Comparison of ENCODE assay signal across 2 cellular contexts in the genomic region with DNA sequence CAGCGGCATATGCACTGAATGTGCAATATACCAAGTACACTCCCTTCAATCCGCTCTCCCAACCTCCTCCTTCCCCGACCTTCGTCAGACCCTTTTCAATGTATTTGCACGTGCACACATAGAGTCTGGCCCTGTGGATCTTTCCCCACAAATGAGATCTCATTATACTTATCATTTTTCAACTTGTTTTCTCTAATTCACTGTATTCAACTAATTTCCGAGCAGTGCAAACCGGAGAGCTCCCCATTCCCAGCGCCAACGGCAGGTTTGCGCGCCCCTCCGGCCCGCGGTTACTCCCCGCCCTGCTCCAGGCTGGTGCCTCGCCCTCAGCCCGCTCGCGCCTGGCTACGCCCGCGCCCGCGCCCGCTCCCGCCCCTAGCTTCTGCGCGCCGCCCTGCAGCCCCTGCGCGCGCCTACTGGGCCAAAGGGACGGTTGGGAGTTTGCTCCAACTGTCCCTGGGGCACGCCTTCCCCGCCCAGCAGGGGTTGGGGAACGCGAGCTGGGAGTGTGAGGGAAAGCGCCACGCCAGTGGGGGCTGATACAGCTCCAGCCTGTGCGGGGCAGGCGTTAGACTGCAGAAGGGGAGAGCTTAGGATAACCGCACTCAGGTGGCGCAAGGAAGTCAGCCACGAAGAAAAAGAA.
TF ChIP-seq lines count a peak whose summit lies in the region.

No MANE protein-coding gene starts in this region.

TF ChIP-seq in HEK293, 187 proteins besides CTCF, POLR2A, EP300 and RAD21 (continues in another document):
- TF ChIP-seq ZNF677 (tag by site-specific recombination; IDR thresholded peaks at IDR 0.05): no peak
- TF ChIP-seq, protein P1, sequence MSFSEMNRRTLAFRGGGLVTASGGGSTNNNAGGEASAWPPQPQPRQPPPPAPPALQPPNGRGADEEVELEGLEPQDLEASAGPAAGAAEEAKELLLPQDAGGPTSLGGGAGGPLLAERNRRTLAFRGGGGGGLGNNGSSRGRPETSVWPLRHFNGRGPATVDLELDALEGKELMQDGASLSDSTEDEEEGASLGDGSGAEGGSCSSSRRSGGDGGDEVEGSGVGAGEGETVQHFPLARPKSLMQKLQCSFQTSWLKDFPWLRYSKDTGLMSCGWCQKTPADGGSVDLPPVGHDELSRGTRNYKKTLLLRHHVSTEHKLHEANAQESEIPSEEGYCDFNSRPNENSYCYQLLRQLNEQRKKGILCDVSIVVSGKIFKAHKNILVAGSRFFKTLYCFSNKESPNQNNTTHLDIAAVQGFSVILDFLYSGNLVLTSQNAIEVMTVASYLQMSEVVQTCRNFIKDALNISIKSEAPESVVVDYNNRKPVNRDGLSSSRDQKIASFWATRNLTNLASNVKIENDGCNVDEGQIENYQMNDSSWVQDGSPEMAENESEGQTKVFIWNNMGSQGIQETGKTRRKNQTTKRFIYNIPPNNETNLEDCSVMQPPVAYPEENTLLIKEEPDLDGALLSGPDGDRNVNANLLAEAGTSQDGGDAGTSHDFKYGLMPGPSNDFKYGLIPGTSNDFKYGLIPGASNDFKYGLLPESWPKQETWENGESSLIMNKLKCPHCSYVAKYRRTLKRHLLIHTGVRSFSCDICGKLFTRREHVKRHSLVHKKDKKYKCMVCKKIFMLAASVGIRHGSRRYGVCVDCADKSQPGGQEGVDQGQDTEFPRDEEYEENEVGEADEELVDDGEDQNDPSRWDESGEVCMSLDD (tag by site-specific recombination; IDR thresholded peaks at IDR 0.05): no peak
- no peak for TF ChIP-seq ZNF585B (tag by site-specific recombination; IDR thresholded peaks at IDR 0.05)
- TF ChIP-seq, protein P2, sequence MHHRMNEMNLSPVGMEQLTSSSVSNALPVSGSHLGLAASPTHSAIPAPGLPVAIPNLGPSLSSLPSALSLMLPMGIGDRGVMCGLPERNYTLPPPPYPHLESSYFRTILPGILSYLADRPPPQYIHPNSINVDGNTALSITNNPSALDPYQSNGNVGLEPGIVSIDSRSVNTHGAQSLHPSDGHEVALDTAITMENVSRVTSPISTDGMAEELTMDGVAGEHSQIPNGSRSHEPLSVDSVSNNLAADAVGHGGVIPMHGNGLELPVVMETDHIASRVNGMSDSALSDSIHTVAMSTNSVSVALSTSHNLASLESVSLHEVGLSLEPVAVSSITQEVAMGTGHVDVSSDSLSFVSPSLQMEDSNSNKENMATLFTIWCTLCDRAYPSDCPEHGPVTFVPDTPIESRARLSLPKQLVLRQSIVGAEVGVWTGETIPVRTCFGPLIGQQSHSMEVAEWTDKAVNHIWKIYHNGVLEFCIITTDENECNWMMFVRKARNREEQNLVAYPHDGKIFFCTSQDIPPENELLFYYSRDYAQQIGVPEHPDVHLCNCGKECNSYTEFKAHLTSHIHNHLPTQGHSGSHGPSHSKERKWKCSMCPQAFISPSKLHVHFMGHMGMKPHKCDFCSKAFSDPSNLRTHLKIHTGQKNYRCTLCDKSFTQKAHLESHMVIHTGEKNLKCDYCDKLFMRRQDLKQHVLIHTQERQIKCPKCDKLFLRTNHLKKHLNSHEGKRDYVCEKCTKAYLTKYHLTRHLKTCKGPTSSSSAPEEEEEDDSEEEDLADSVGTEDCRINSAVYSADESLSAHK (tag by site-specific recombination; IDR thresholded peaks at IDR 0.05): no peak
- no peak for TF ChIP-seq ZNF529 (tag by site-specific recombination; IDR thresholded peaks at IDR 0.05; ENCODE audit: insufficient replicate concordance)
- no peak for TF ChIP-seq ZNF521 (tag by site-specific recombination; IDR thresholded peaks at IDR 0.05)
- TF ChIP-seq ZFP3 (tag by site-specific recombination; IDR thresholded peaks at IDR 0.05; ENCODE audit: low read depth): no peak
- TF ChIP-seq KLF10 (tag by site-specific recombination; IDR thresholded peaks at IDR 0.05): peak; percentile 72
- TF ChIP-seq ZNF133 (tag by site-specific recombination; IDR thresholded peaks at IDR 0.05): no peak
- TF ChIP-seq ZNF24 (tag by site-specific recombination; IDR thresholded peaks at IDR 0.05): no peak
- TF ChIP-seq ZBTB8A (tag by site-specific recombination; IDR thresholded peaks at IDR 0.05): peak; percentile 100
- TF ChIP-seq, protein P3, sequence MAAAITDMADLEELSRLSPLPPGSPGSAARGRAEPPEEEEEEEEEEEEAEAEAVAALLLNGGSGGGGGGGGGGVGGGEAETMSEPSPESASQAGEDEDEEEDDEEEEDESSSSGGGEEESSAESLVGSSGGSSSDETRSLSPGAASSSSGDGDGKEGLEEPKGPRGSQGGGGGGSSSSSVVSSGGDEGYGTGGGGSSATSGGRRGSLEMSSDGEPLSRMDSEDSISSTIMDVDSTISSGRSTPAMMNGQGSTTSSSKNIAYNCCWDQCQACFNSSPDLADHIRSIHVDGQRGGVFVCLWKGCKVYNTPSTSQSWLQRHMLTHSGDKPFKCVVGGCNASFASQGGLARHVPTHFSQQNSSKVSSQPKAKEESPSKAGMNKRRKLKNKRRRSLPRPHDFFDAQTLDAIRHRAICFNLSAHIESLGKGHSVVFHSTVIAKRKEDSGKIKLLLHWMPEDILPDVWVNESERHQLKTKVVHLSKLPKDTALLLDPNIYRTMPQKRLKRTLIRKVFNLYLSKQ (tag by site-specific recombination; IDR thresholded peaks at IDR 0.05; ENCODE audit: borderline replicate concordance): no peak
- peak; percentile 46; the same call in 1 of the 2 replicates for TF ChIP-seq ZNF610 (tag by site-specific recombination; IDR thresholded peaks at IDR 0.05; ENCODE audit: borderline replicate concordance)
- TF ChIP-seq ZNF350 (tag by site-specific recombination; IDR thresholded peaks at IDR 0.05): no peak
- TF ChIP-seq ZNF341 (tag by site-specific recombination; IDR thresholded peaks at IDR 0.05; ENCODE audit: low read depth): peak; percentile 63
- peak; percentile 76 for TF ChIP-seq ZNF335 (tag by site-specific recombination; conservative IDR thresholded peaks at IDR 0.05)
- TF ChIP-seq ZNF248 (tag by site-specific recombination; IDR thresholded peaks at IDR 0.05): no peak
- no peak for TF ChIP-seq HOXC10 (CRISPR knock-in tag; IDR thresholded peaks at IDR 0.05)
- no peak for TF ChIP-seq ZNF302 (tag by site-specific recombination; IDR thresholded peaks at IDR 0.05; ENCODE audit: low read depth)
- peak; percentile 79 for TF ChIP-seq SP2 (tag by site-specific recombination; IDR thresholded peaks at IDR 0.05)
- TF ChIP-seq, protein P4, sequence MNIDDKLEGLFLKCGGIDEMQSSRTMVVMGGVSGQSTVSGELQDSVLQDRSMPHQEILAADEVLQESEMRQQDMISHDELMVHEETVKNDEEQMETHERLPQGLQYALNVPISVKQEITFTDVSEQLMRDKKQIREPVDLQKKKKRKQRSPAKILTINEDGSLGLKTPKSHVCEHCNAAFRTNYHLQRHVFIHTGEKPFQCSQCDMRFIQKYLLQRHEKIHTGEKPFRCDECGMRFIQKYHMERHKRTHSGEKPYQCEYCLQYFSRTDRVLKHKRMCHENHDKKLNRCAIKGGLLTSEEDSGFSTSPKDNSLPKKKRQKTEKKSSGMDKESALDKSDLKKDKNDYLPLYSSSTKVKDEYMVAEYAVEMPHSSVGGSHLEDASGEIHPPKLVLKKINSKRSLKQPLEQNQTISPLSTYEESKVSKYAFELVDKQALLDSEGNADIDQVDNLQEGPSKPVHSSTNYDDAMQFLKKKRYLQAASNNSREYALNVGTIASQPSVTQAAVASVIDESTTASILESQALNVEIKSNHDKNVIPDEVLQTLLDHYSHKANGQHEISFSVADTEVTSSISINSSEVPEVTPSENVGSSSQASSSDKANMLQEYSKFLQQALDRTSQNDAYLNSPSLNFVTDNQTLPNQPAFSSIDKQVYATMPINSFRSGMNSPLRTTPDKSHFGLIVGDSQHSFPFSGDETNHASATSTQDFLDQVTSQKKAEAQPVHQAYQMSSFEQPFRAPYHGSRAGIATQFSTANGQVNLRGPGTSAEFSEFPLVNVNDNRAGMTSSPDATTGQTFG (tag by site-specific recombination; IDR thresholded peaks at IDR 0.05; ENCODE audit: borderline replicate concordance): no peak

TF ChIP-seq in GM12878, 131 proteins besides CTCF, POLR2A, EP300 and RAD21:
- TF ChIP-seq SMAD5 (IDR thresholded peaks at IDR 0.05; ENCODE audit: low read depth) (no peak), POLR2AphosphoS2 (IDR thresholded peaks at IDR 0.05; ENCODE audit: low read depth, low read length) (no peak), HDAC6 (IDR thresholded peaks at IDR 0.05; ENCODE audit: unreplicated experiment) (peak; percentile 10)
- TF ChIP-seq, protein P5, sequence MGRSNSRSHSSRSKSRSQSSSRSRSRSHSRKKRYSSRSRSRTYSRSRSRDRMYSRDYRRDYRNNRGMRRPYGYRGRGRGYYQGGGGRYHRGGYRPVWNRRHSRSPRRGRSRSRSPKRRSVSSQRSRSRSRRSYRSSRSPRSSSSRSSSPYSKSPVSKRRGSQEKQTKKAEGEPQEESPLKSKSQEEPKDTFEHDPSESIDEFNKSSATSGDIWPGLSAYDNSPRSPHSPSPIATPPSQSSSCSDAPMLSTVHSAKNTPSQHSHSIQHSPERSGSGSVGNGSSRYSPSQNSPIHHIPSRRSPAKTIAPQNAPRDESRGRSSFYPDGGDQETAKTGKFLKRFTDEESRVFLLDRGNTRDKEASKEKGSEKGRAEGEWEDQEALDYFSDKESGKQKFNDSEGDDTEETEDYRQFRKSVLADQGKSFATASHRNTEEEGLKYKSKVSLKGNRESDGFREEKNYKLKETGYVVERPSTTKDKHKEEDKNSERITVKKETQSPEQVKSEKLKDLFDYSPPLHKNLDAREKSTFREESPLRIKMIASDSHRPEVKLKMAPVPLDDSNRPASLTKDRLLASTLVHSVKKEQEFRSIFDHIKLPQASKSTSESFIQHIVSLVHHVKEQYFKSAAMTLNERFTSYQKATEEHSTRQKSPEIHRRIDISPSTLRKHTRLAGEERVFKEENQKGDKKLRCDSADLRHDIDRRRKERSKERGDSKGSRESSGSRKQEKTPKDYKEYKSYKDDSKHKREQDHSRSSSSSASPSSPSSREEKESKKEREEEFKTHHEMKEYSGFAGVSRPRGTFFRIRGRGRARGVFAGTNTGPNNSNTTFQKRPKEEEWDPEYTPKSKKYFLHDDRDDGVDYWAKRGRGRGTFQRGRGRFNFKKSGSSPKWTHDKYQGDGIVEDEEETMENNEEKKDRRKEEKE (IDR thresholded peaks at IDR 0.05): no peak
